8 cellular contexts compared by ENCODE assay signal in the genomic region with DNA sequence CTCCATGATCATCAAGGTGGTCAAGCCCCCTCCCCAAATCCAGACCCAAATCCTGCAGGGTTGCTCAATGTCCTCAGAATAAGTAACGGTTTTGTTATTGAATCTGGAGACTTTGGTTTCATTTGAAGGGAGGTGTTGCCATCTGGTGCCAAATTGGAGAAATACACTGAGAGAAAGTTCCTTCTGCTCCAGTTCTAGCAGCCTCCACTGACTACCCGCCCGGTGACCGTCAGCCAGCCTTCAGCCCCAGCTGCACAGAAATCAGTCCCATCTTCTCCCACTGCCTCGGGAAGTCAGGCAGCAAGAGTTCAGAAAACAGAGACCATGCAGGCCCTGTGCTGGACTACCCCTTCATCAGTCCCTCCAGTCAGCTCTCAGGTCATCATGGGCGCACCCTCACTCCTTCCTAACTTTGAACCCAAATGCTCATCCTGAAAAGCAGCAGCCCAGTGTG. TPM values are rescaled to one million over a fixed set of nuclear protein-coding genes. Genes with fewer than 3 reads are reported as not detected.
DNase-seq lines count a peak whose midpoint lies in the region; ATAC-seq, FAIRE-seq and TF ChIP-seq lines count a peak whose summit lies in the region.

No MANE protein-coding gene starts in this region.

- no peaks in the 10 kb centered on the region for H3K9me3 ChIP-seq in RWPE2 (ENCODE audit: severe bottlenecking)
- H3K9me3 ChIP-seq in kidney (ENCODE audit: control insufficient read depth in 1 of 2, low read length in 2 of 2) = no peaks in the 10 kb centered on the region

- H3K4me3 ChIP-seq in RWPE2 (ENCODE audit: severe bottlenecking) (no peak overlapping the region), bronchial epithelial cell (ENCODE audit: low read depth, low read length) (no peak overlapping the region), kidney (ENCODE audit: low read length in 2 of 2) (no peak overlapping the region)

- intact Hi-C loops in kidney (cut with DNase I) = no loop called here

- no peak overlapping the region for H3K9ac ChIP-seq in kidney (ENCODE audit: low read length in 2 of 2)

- TF ChIP-seq CTCF in LNCAP (IDR thresholded peaks at IDR 0.05) (peak; percentile 46), RWPE2 (IDR thresholded peaks at IDR 0.05; ENCODE audit: poor library complexity, severe bottlenecking) (peak; percentile 69), bronchial epithelial cell (IDR thresholded peaks at IDR 0.05; ENCODE audit: insufficient read depth, low read length, severe bottlenecking) (peak; percentile 72), kidney (IDR thresholded peaks at IDR 0.05; ENCODE audit: borderline replicate concordance, extremely low read depth, insufficient read depth) (peak; percentile 89)

- DNase-seq in C1 segment of cervical spinal cord (lab: John Stamatoyannopoulos, UW) = peak in 8 of 14 donors; percentile 8 to 54 (median 36)
- no peak for DNase-seq in RWPE2 (ENCODE audit: low spot score)
- peak; percentile 51 for DNase-seq in bronchial epithelial cell (ENCODE audit: low read depth)
- no peak for DNase-seq in kidney
- peak; percentile 96 for DNase-seq in superior temporal gyrus (ENCODE audit: extremely low spot score)
- no peak for DNase-seq in cortex of kidney (lab: John Stamatoyannopoulos, UW)

- H3K4me1 ChIP-seq in RWPE2 (ENCODE audit: insufficient read depth, poor library complexity, severe bottlenecking) = no peaks in the 10 kb centered on the region
- peaks cover 2% of the 10 kb centered on the region in 2 donors for H3K4me1 ChIP-seq in kidney (ENCODE audit: control insufficient read depth in 1 of 2, insufficient read depth in 1 of 2, low read depth in 1 of 2, low read length in 2 of 2)

- no peak for FAIRE-seq in bronchial epithelial cell (lab: Jason Lieb, UNC)
- no peak for FAIRE-seq in kidney (lab: Jason Lieb, UNC)

- H3K27me3 ChIP-seq in RWPE2 (ENCODE audit: insufficient read depth, poor library complexity, severe bottlenecking) = no peaks in the 10 kb centered on the region
- no peaks in the 10 kb centered on the region for H3K27me3 ChIP-seq in bronchial epithelial cell (ENCODE audit: control insufficient read depth, insufficient read depth, low read length)

- no peaks in the 10 kb centered on the region for H3K36me3 ChIP-seq in RWPE2 (ENCODE audit: low read depth)
- no peaks in the 10 kb centered on the region for H3K36me3 ChIP-seq in bronchial epithelial cell (ENCODE audit: control insufficient read depth, insufficient read depth, low read length)
- no peaks in the 10 kb centered on the region for H3K36me3 ChIP-seq in kidney (ENCODE audit: control insufficient read depth in 1 of 2, insufficient read depth in 2 of 2, low read length in 2 of 2)

- peak; percentile 47 for ATAC-seq in GM18508 (IDR thresholded peaks at IDR 0.05; ENCODE audit: insufficient read depth, unreplicated experiment)
- peak; percentile 58 for ATAC-seq in RWPE2 (ENCODE audit: low read depth)

- H3K27ac ChIP-seq in RWPE2 (ENCODE audit: poor library complexity, severe bottlenecking) = no peak overlapping the region
- no peak overlapping the region for H3K27ac ChIP-seq in kidney (ENCODE audit: low read depth in 2 of 2, low read length in 2 of 2)

RNA-seq across cellular contexts. Expression of a gene that starts 38.7 kb away (rescaled TPM):
- total RNA-seq in bronchial epithelial cell (0.38 and 0.79 TPM in 2 replicates), kidney (52.2 TPM)
- polyA plus RNA-seq in kidney (ENCODE audit: insufficient read depth, low read depth, low replicate concordance) = 28.1 TPM

Comparison
In these comparisons a context has a peak if more than half of its experiments do, and no peak if none do; other contexts are left out.
1. DNase-seq: peak in C1 segment of cervical spinal cord (8 of 14), bronchial epithelial cell (single experiment) and superior temporal gyrus (single experiment); none in RWPE2 (single experiment), kidney (single experiment) and cortex of kidney (single experiment).
2. RNA of a gene that starts 38.7 kb away (total RNA-seq): 52.2 TPM in kidney (single experiment); 0.38 to 0.79 TPM in bronchial epithelial cell; every median in the first group is over 10 times any median in the second.
3. Peak in every context shown above with its lines, with median percentiles within 50 percentile points of each other: CTCF ChIP-seq.